28 cellular contexts compared by ENCODE assay signal in the genomic region with DNA sequence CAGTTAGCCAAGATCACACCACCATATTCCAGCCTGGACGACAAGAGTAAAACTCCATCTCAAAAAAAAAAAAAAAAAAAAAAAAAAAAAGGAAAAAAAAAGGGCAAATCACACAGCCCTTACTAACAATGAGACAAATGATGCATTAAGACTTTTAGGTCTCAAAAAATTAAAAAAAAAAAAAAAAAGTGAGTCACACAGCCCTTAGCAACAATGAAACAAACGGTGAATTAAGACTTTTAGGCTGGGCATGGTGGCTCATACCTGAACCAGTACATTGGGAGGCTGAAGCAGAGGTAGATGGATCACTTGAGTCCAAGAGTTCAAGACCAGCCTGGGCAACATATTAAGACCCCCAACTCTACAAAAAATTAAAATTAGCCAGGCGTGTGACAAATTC. TPM values are rescaled to one million over a fixed set of nuclear protein-coding genes. Genes with fewer than 3 reads are reported as not detected.
"Had no signal": no experiment of that assay in that cellular context is flagged by ENCODE, and none has a peak within 500 bp of the region (broad histone marks: within the 10 kb centered on the region; RNA-seq: fewer than 3 reads in every experiment).

No MANE protein-coding gene starts in this region.

- H3K4me3 ChIP-seq: body of pancreas, hepatocyte, left ventricle myocardium inferior, neural progenitor cell, sigmoid colon, smooth muscle cell, transverse colon had no signal

- H3K9me3 Mint-ChIP-seq: activated B cell treated with CpG ODN at 0.5 μM for 24 hours; activated CD4-positive, alpha-beta memory T cell treated with anti-CD3 and anti-CD28 coated beads for 36 hours; activated naive CD4-positive, alpha-beta T cell treated with anti-CD3 and anti-CD28 coated beads for 36 hours; activated naive CD8-positive, alpha-beta T cell treated with anti-CD3 and anti-CD28 coated beads, Interleukin-2, amount 50 U/mL, for 24 hours; effector memory CD8-positive, alpha-beta T cell; mesothelial cell of epicardium; naive thymus-derived CD8-positive, alpha-beta T cell; neural progenitor cell; stimulated activated naive CD8-positive, alpha-beta T cell treated with anti-CD3 and anti-CD28 coated beads, Interleukin-15, Interleukin-2, amounts not matched to agents 100 ng/mL and 50 ng/mL, for 24 hours had no signal

- H3K9ac ChIP-seq: neural progenitor cell had no signal

- DNase-seq: activated B cell treated with CpG ODN at 0.5 μM for 24 hours; activated CD4-positive, alpha-beta memory T cell treated with anti-CD3 and anti-CD28 coated beads for 36 hours; activated CD4-positive, alpha-beta T cell treated with anti-CD3 and anti-CD28 coated beads for 4 hours; activated effector memory CD4-positive, alpha-beta T cell treated with Interleukin-2 at 50 U/mL for 16 hours; activated naive CD4-positive, alpha-beta T cell treated with anti-CD3 and anti-CD28 coated beads for 36 hours; activated naive CD8-positive, alpha-beta T cell treated with anti-CD3 and anti-CD28 coated beads, Interleukin-2, amount 50 U/mL, for 24 hours; anterior cingulate cortex; body of pancreas; effector memory CD8-positive, alpha-beta T cell; glutamatergic neuron; kidney glomerular epithelial cell; left ventricle myocardium inferior; naive thymus-derived CD8-positive, alpha-beta T cell; retina; sigmoid colon; stimulated activated CD4-positive, alpha-beta T cell treated with anti-CD3 and anti-CD28 coated beads, Interleukin-4, amount 100 ng/mL, for 1 hour; T1000; transverse colon had no signal

- H3K4me3 Mint-ChIP-seq: activated B cell treated with CpG ODN at 0.5 μM for 24 hours; activated CD4-positive, alpha-beta memory T cell treated with anti-CD3 and anti-CD28 coated beads for 36 hours; activated naive CD4-positive, alpha-beta T cell treated with anti-CD3 and anti-CD28 coated beads for 36 hours; activated naive CD8-positive, alpha-beta T cell treated with anti-CD3 and anti-CD28 coated beads, Interleukin-2, amount 50 U/mL, for 24 hours; effector memory CD8-positive, alpha-beta T cell; mesothelial cell of epicardium; naive thymus-derived CD8-positive, alpha-beta T cell; neural progenitor cell; stimulated activated naive CD8-positive, alpha-beta T cell treated with anti-CD3 and anti-CD28 coated beads, Interleukin-15, Interleukin-2, amounts not matched to agents 100 ng/mL and 50 ng/mL, for 24 hours had no signal

- H3K27ac ChIP-seq: body of pancreas, hepatocyte, left ventricle myocardium inferior, neural progenitor cell, sigmoid colon, transverse colon had no signal

- H3K27me3 Mint-ChIP-seq: activated B cell treated with CpG ODN at 0.5 μM for 24 hours; activated CD4-positive, alpha-beta memory T cell treated with anti-CD3 and anti-CD28 coated beads for 36 hours; activated naive CD8-positive, alpha-beta T cell treated with anti-CD3 and anti-CD28 coated beads, Interleukin-2, amount 50 U/mL, for 24 hours; effector memory CD8-positive, alpha-beta T cell; naive thymus-derived CD8-positive, alpha-beta T cell; progenitor cell of endocrine pancreas; stimulated activated naive CD8-positive, alpha-beta T cell treated with anti-CD3 and anti-CD28 coated beads, Interleukin-15, Interleukin-2, amounts not matched to agents 100 ng/mL and 50 ng/mL, for 24 hours had no signal

- H2AFZ ChIP-seq: hepatocyte, neural progenitor cell had no signal

- H3K4me1 Mint-ChIP-seq: activated B cell treated with CpG ODN at 0.5 μM for 24 hours; activated naive CD8-positive, alpha-beta T cell treated with anti-CD3 and anti-CD28 coated beads, Interleukin-2, amount 50 U/mL, for 24 hours; mesothelial cell of epicardium; neural progenitor cell had no signal

- H3K27me3 ChIP-seq: body of pancreas, hepatocyte, neural progenitor cell, sigmoid colon, transverse colon had no signal

- H3K4me1 ChIP-seq: body of pancreas, left ventricle myocardium inferior, neural progenitor cell, sigmoid colon, transverse colon had no signal

- H3K27ac Mint-ChIP-seq: activated B cell treated with CpG ODN at 0.5 μM for 24 hours; activated CD4-positive, alpha-beta memory T cell treated with anti-CD3 and anti-CD28 coated beads for 36 hours; activated naive CD4-positive, alpha-beta T cell treated with anti-CD3 and anti-CD28 coated beads for 36 hours; activated naive CD8-positive, alpha-beta T cell treated with anti-CD3 and anti-CD28 coated beads, Interleukin-2, amount 50 U/mL, for 24 hours; mesothelial cell of epicardium; neural progenitor cell; progenitor cell of endocrine pancreas; stimulated activated naive CD8-positive, alpha-beta T cell treated with anti-CD3 and anti-CD28 coated beads, Interleukin-15, Interleukin-2, amounts not matched to agents 100 ng/mL and 50 ng/mL, for 24 hours had no signal

- H3K4me2 ChIP-seq: hepatocyte, neural progenitor cell, smooth muscle cell had no signal

- H3K9me3 ChIP-seq: body of pancreas, left ventricle myocardium inferior, sigmoid colon, transverse colon had no signal

- ATAC-seq: activated naive CD8-positive, alpha-beta T cell treated with anti-CD3 and anti-CD28 coated beads, Interleukin-2, amount 50 U/mL, for 24 hours; body of pancreas; effector memory CD8-positive, alpha-beta T cell; esophagus mucosa; naive thymus-derived CD8-positive, alpha-beta T cell had no signal

- H3K79me2 ChIP-seq: hepatocyte had no signal

RNA-seq across cellular contexts. Expression of gene ANGPTL6, which starts 49.6 kb away (rescaled TPM):
- total RNA-seq: body of pancreas, endothelial cell of umbilical vein, esophagus mucosa, frontal cortex, left ventricle myocardium inferior, osteoblast, progenitor cell of endocrine pancreas, sigmoid colon had no signal
